Comparison of ENCODE assay signal across 9 cellular contexts in the genomic region with DNA sequence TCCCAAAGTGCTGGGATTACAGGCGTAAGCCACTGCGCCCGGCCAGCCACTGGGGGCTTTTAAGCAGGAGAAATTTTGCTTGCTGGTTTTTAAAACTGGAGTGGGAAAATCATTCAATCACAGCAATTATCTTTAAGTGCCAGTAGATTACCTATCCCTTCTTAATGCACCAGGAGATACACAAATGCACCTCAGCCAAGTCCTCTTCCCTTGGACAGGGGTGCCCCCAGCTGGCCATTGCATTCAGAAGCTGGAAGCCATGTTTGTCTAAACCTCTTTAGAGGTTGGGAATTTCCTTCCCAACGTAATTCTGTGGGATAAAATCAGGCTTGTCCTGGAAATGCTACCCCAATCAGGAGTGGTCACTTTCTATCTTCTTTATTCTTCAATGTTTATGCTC. TPM values are rescaled to one million over a fixed set of nuclear protein-coding genes. Genes with fewer than 3 reads are reported as not detected.
DNase-seq lines count a peak whose midpoint lies in the region; ATAC-seq and TF ChIP-seq lines count a peak whose summit lies in the region.
"Had no signal": no experiment of that assay in that cellular context is flagged by ENCODE, and none has a peak within 500 bp of the region (broad histone marks: within the 10 kb centered on the region; RNA-seq: fewer than 3 reads in every experiment).

No MANE protein-coding gene starts in this region.

- H4K20me1 ChIP-seq in neural progenitor cell (ENCODE audit: low read depth) = no peaks in the 10 kb centered on the region

- in situ Hi-C loops in GM13977 (cut with MboI; ENCODE audit: low pct_unique_long_range_greater_than_20kb, low sequenced_read_pairs, unreplicated experiment) = no loop called here

- ATAC-seq in GM18907 (IDR thresholded peaks at IDR 0.05; ENCODE audit: unreplicated experiment) (no peak), HG02623 (IDR thresholded peaks at IDR 0.05; ENCODE audit: unreplicated experiment) (no peak)

- H3K9me3 ChIP-seq in CD4-positive, alpha-beta memory T cell (ENCODE audit: control insufficient read depth in 1 of 2, low read length in 2 of 2) = no peaks in the 10 kb centered on the region
- H3K9me3 ChIP-seq in colonic mucosa = no peaks in the 10 kb centered on the region
- no peaks in the 10 kb centered on the region for H3K9me3 ChIP-seq in neural progenitor cell (ENCODE audit: low read depth)
- H3K9me3 ChIP-seq: thoracic aorta had no signal

- POLR2A ChIA-PET in CD4-positive, alpha-beta memory T cell (lab: Charles Lee; ENCODE audit: partially characterized antibody) = no interaction called here

- TF ChIP-seq CTCF in GM13977 (IDR thresholded peaks at IDR 0.05; ENCODE audit: extremely low read depth, insufficient read depth, missing control alignments) (peak; percentile 66), colonic mucosa (IDR thresholded peaks at IDR 0.05) (peak; percentile 33), neural progenitor cell (IDR thresholded peaks at IDR 0.05) (peak; percentile 61)

- no peaks in the 10 kb centered on the region for H3K9me3 Mint-ChIP-seq in CD4-positive, alpha-beta memory T cell
- H3K9me3 Mint-ChIP-seq in neural progenitor cell = no peaks in the 10 kb centered on the region

- H3K27ac Mint-ChIP-seq in CD4-positive, alpha-beta memory T cell = no peak overlapping the region
- no peak overlapping the region for H3K27ac Mint-ChIP-seq in neural progenitor cell

- H3K36me3 ChIP-seq in CD4-positive, alpha-beta memory T cell (ENCODE audit: insufficient read depth, low read length) = peaks cover 8% of the 10 kb centered on the region
- H3K36me3 ChIP-seq in colonic mucosa (no peaks in the 10 kb centered on the region), neural progenitor cell (peaks cover 3% of the 10 kb centered on the region)
- H3K36me3 ChIP-seq: thoracic aorta had no signal

- no peak overlapping the region for H3K4me2 ChIP-seq in neural progenitor cell

- H3K4me1 ChIP-seq in CD4-positive, alpha-beta memory T cell (ENCODE audit: insufficient read depth, low read length) = no peaks in the 10 kb centered on the region
- H3K4me1 ChIP-seq in colonic mucosa (peaks cover 3% of the 10 kb centered on the region), neural progenitor cell (no peaks in the 10 kb centered on the region)

- no peaks in the 10 kb centered on the region for H3K27me3 ChIP-seq in CD4-positive, alpha-beta memory T cell (ENCODE audit: insufficient read depth, low read length)
- no peaks in the 10 kb centered on the region for H3K27me3 ChIP-seq in colonic mucosa
- H3K27me3 ChIP-seq in neural progenitor cell = no peaks in the 10 kb centered on the region

- H3K4me3 Mint-ChIP-seq in CD4-positive, alpha-beta memory T cell = no peak overlapping the region
- H3K4me3 Mint-ChIP-seq in neural progenitor cell = no peak overlapping the region

- intact Hi-C loops in CD4-positive, alpha-beta memory T cell (cut with micrococcal nuclease) = loop anchor here (1.0 kb wide), 1 partner anchor 810 kb away; no protein-coding TSS in a partner anchor
- intact Hi-C loops in colonic mucosa (cut with DNase I) = loop anchor here (2.0 to 10.0 kb wide), 2 partner anchors 50 to 252 kb away; no protein-coding TSS in a partner anchor

- no peaks in the 10 kb centered on the region for H3K79me2 ChIP-seq in neural progenitor cell (ENCODE audit: low read depth)

- H2AFZ ChIP-seq in neural progenitor cell (replicated peaks) = no peak overlapping the region

- H3K9ac ChIP-seq in colonic mucosa (ENCODE audit: low read depth in 2 of 2, low read length in 2 of 2) = no peak overlapping the region
- no peak overlapping the region for H3K9ac ChIP-seq in neural progenitor cell

- H3K36me3 Mint-ChIP-seq in CD4-positive, alpha-beta memory T cell = peaks cover 6 to 17% of the 10 kb centered on the region in 2 donors
- peaks cover 5% of the 10 kb centered on the region for H3K36me3 Mint-ChIP-seq in neural progenitor cell

- CTCF ChIA-PET in CD4-positive, alpha-beta memory T cell (lab: Charles Lee; ENCODE audit: partially characterized antibody) = interaction anchor here (1.0 kb wide), 1 partner anchor 809 kb away, joined by 3 read pairs; no protein-coding TSS in a partner anchor

- H3K27ac ChIP-seq in CD4-positive, alpha-beta memory T cell (ENCODE audit: low read depth, low read length) = no peak overlapping the region
- H3K27ac ChIP-seq in colonic mucosa (no peak overlapping the region), neural progenitor cell (no peak overlapping the region)
- H3K27ac ChIP-seq: thoracic aorta had no signal

- H3K27me3 Mint-ChIP-seq in CD4-positive, alpha-beta memory T cell = no peaks in the 10 kb centered on the region
- no peaks in the 10 kb centered on the region for H3K27me3 Mint-ChIP-seq in neural progenitor cell (ENCODE audit: insufficient read depth, low read depth)

- H3F3A ChIP-seq in neural progenitor cell (ENCODE audit: low read depth) = peaks cover 5% of the 10 kb centered on the region

- H3K4me3 ChIP-seq in CD4-positive, alpha-beta memory T cell (ENCODE audit: low read length in 2 of 2) = no peak overlapping the region
- no peak overlapping the region for H3K4me3 ChIP-seq in colonic mucosa
- H3K4me3 ChIP-seq in neural progenitor cell = no peak overlapping the region
- H3K4me3 ChIP-seq: thoracic aorta had no signal

- H3K4me1 Mint-ChIP-seq in CD4-positive, alpha-beta memory T cell = peaks cover 0 to 1% (median 0%) of the 10 kb centered on the region in 4 donors
- no peaks in the 10 kb centered on the region for H3K4me1 Mint-ChIP-seq in neural progenitor cell

- peak in 4 of 5 donors; percentile 12 to 24 (median 20) for DNase-seq in CD4-positive, alpha-beta memory T cell
- DNase-seq in GM13977 (ENCODE audit: low spot score) (peak; percentile 44), NCI-H82 treated with DMSO at 0.1 percent for 48 hours (lab: John Stamatoyannopoulos, UW; ENCODE audit: unreplicated experiment) (peak; percentile 33), colonic mucosa (peak; percentile 79), neural progenitor cell (ENCODE audit: low spot score) (peak; percentile 60), NCI-H2029 treated with DMSO at 0.1 percent for 48 hours (lab: John Stamatoyannopoulos, UW) (no peak)

RNA-seq across cellular contexts. Expression of a gene that starts 26.6 kb away (rescaled TPM):
- total RNA-seq in CD4-positive, alpha-beta memory T cell = 10 to 100 TPM; 23.4 to 25.1 TPM
- 1 to 10 TPM; 5.3 to 8.9 TPM for polyA plus RNA-seq in CD4-positive, alpha-beta memory T cell
- total RNA-seq in colonic mucosa = 10 to 100 TPM; 44.5 to 66.6 TPM
- 52.9 and 104 TPM in 2 replicates for total RNA-seq in neural progenitor cell (ENCODE audit: low replicate concordance)

RNA-seq across cellular contexts. Expression of a gene that starts 27.6 kb away (rescaled TPM):
- total RNA-seq in CD4-positive, alpha-beta memory T cell = 10 to 100 TPM; 31.1 to 32.8 TPM
- 100 to 1,000 TPM in 1 of 2 donors, 10 to 100 TPM in 1; 96.6 to 136 TPM for polyA plus RNA-seq in CD4-positive, alpha-beta memory T cell
- 100 to 1,000 TPM; 167 to 310 TPM for total RNA-seq in colonic mucosa
- 29.3 and 66.1 TPM in 2 replicates for total RNA-seq in neural progenitor cell (ENCODE audit: low replicate concordance)

RNA-seq across cellular contexts. Expression of a gene that starts 31.4 kb away (rescaled TPM):
- total RNA-seq in CD4-positive, alpha-beta memory T cell = under 1 TPM; 0.61 TPM
- not detected for polyA plus RNA-seq in CD4-positive, alpha-beta memory T cell
- total RNA-seq in colonic mucosa = 1 to 10 TPM in 1 of 2 donors, not detected in 1; 1.2 TPM
- total RNA-seq in neural progenitor cell (ENCODE audit: low replicate concordance) = not detected in 2 replicates

RNA-seq across cellular contexts. Expression of a gene that starts 59.5 kb away (rescaled TPM):
- total RNA-seq in CD4-positive, alpha-beta memory T cell = 10 to 100 TPM; 19.2 to 19.4 TPM
- polyA plus RNA-seq in CD4-positive, alpha-beta memory T cell = 1 to 10 TPM; 1.0 to 2.3 TPM
- total RNA-seq in colonic mucosa (1 to 10 TPM; 1.9 to 3.6 TPM), neural progenitor cell (ENCODE audit: low replicate concordance) (7.8 and 11.8 TPM in 2 replicates)
